Comparison of ENCODE assay signal across 28 cellular contexts in the genomic region with DNA sequence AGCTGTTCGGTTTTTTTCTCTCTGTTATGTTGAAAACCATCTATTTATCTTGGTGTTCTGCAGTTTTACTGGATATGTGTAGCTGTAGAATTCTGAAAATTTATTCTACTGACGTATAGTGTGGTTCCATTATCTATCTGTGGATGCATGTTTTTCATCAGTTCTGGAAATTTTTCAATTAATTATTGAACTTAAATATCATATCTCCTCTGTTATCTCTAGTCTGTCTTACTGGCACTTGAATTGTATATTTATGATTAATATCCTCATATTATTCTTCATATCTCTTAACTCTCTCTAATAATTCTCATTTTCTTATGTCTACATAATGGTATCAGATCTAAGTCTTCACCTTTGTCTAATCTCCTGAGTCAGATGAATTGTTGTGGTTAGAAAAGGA.
"Had no signal": no experiment of that assay in that cellular context is flagged by ENCODE, and none has a peak within 500 bp of the region (broad histone marks: within the 10 kb centered on the region; RNA-seq: fewer than 3 reads in every experiment).

No MANE protein-coding gene starts in this region.

- H3K36me3 Mint-ChIP-seq: stimulated activated effector memory CD8-positive, alpha-beta T cell treated with anti-CD3 and anti-CD28 coated beads, Interleukin-12 subunit alpha, Interleukin-12 subunit beta, amount 100 ng/mL, for 72 hours; stimulated activated memory B cell treated with anti-CD40 and anti-IgM and Interleukin-4, amounts not matched to agents 10 μg/mL and 1 μg/mL and 100 μg/mL, for 72 hours; type B pancreatic cell had no signal

- H3K27ac ChIP-seq: stomach, suprapubic skin, testis, thoracic aorta, thyroid gland, tibial artery, tibial nerve, transverse colon, upper lobe of left lung, upper lobe of right lung, uterus, vagina had no signal

- H3K9me3 Mint-ChIP-seq: stimulated activated effector memory CD8-positive, alpha-beta T cell treated with anti-CD3 and anti-CD28 coated beads, Interleukin-12 subunit alpha, Interleukin-12 subunit beta, amount 100 ng/mL, for 72 hours; stimulated activated memory B cell treated with anti-CD40 and anti-IgM and Interleukin-4, amounts not matched to agents 10 μg/mL and 1 μg/mL and 100 μg/mL, for 72 hours; stimulated activated naive CD8-positive, alpha-beta T cell treated with anti-CD3 and anti-CD28 coated beads, Interleukin-15, amount 100 ng/mL, for 72 hours; stimulated activated naive CD8-positive, alpha-beta T cell treated with anti-CD3 and anti-CD28 coated beads, Interleukin-15, Interleukin-2, amounts not matched to agents 100 ng/mL and 50 ng/mL, for 24 hours; type B pancreatic cell had no signal

- H3K9me3 ChIP-seq: stomach, suprapubic skin, testis, thoracic aorta, thyroid gland, tibial artery, tibial nerve, transverse colon, upper lobe of left lung, upper lobe of right lung, uterus, vagina had no signal

- H3K4me1 Mint-ChIP-seq: stimulated activated effector memory CD8-positive, alpha-beta T cell treated with anti-CD3 and anti-CD28 coated beads, Interleukin-12 subunit alpha, Interleukin-12 subunit beta, amount 100 ng/mL, for 72 hours; stimulated activated memory B cell treated with anti-CD40 and anti-IgM and Interleukin-4, amounts not matched to agents 10 μg/mL and 1 μg/mL and 100 μg/mL, for 72 hours; stimulated activated naive CD8-positive, alpha-beta T cell treated with anti-CD3 and anti-CD28 coated beads, Interleukin-15, amount 100 ng/mL, for 72 hours had no signal

- H3K27me3 Mint-ChIP-seq: stimulated activated naive CD8-positive, alpha-beta T cell treated with anti-CD3 and anti-CD28 coated beads, Interleukin-15, amount 100 ng/mL, for 72 hours; type B pancreatic cell had no signal

- H3K4me3 ChIP-seq: stomach, suprapubic skin, testis, thoracic aorta, thyroid gland, tibial artery, tibial nerve, transverse colon, upper lobe of left lung, upper lobe of right lung, uterus, vagina had no signal

- H3K27ac Mint-ChIP-seq: stimulated activated effector memory CD8-positive, alpha-beta T cell treated with anti-CD3 and anti-CD28 coated beads, Interleukin-12 subunit alpha, Interleukin-12 subunit beta, amount 100 ng/mL, for 72 hours; stimulated activated memory B cell treated with anti-CD40 and anti-IgM and Interleukin-4, amounts not matched to agents 10 μg/mL and 1 μg/mL and 100 μg/mL, for 72 hours; stimulated activated naive CD8-positive, alpha-beta T cell treated with anti-CD3 and anti-CD28 coated beads, Interleukin-15, amount 100 ng/mL, for 72 hours; stimulated activated naive CD8-positive, alpha-beta T cell treated with anti-CD3 and anti-CD28 coated beads, Interleukin-15, Interleukin-2, amounts not matched to agents 100 ng/mL and 50 ng/mL, for 24 hours; type B pancreatic cell had no signal

- ATAC-seq: stimulated activated effector memory CD8-positive, alpha-beta T cell treated with anti-CD3 and anti-CD28 coated beads, Interleukin-12 subunit alpha, Interleukin-12 subunit beta, amount 100 ng/mL, for 72 hours; stimulated activated memory B cell treated with anti-CD40 and anti-IgM and Interleukin-4, amounts not matched to agents 10 μg/mL and 1 μg/mL and 100 μg/mL, for 72 hours; stimulated activated naive CD8-positive, alpha-beta T cell treated with anti-CD3 and anti-CD28 coated beads, Interleukin-15, amount 100 ng/mL, for 72 hours; stimulated activated naive CD8-positive, alpha-beta T cell treated with anti-CD3 and anti-CD28 coated beads, Interleukin-15, Interleukin-2, amounts not matched to agents 100 U/mL and 50 U/mL, for 24 hours; upper lobe of right lung had no signal

- FAIRE-seq: urothelium cell line had no signal

- H3K4me1 ChIP-seq: stomach, suprapubic skin, testis, thyroid gland, tibial artery, tibial nerve, upper lobe of left lung, upper lobe of right lung, uterus, vagina had no signal

- DNase-seq: stimulated activated CD4-positive, alpha-beta T cell treated with anti-CD3 and anti-CD28 coated beads, Interleukin-2, amount 100 ng/mL, for 48 hours; stimulated activated CD4-positive, alpha-beta T cell treated with anti-CD3 and anti-CD28 coated beads, Interleukin-4, amount 100 ng/mL, for 1 hour; stimulated activated CD4-positive, alpha-beta T cell treated with anti-CD3 and anti-CD28 coated beads, Interleukin-4, amount 100 ng/mL, for 24 hours; stimulated activated CD4-positive, alpha-beta T cell treated with anti-CD3 and anti-CD28 coated beads, Interleukin-4, amount 100 ng/mL, for 4 hours; stimulated activated CD8-positive, alpha-beta memory T cell treated with anti-CD3 and anti-CD28 coated beads, Interleukin-4, amount 100 ng/mL, for 48 hours; stimulated activated naive CD4-positive, alpha-beta T cell; stimulated activated naive CD4-positive, alpha-beta T cell treated with Interleukin-2 at 50 U/mL for 16 hours; stimulated activated naive CD8-positive, alpha-beta T cell treated with anti-CD3 and anti-CD28 coated beads, Interleukin-15, amount 100 ng/mL, for 72 hours; stimulated activated naive CD8-positive, alpha-beta T cell treated with anti-CD3 and anti-CD28 coated beads, Interleukin-15, Interleukin-2, amounts not matched to agents 100 U/mL and 50 U/mL, for 24 hours; stomach; substantia nigra; testis; thyroid gland; tibial artery; transverse colon; trophoblast cell; upper lobe of left lung; upper lobe of right lung; uterus had no signal

- H3K27me3 ChIP-seq: stomach, suprapubic skin, testis, thyroid gland, tibial artery, tibial nerve, transverse colon, upper lobe of left lung, upper lobe of right lung, uterus, vagina had no signal

- H3K36me3 ChIP-seq: stomach, suprapubic skin, thoracic aorta, thyroid gland, tibial artery, tibial nerve, transverse colon, upper lobe of left lung, upper lobe of right lung, uterus, vagina had no signal

- H3K4me3 Mint-ChIP-seq: stimulated activated effector memory CD8-positive, alpha-beta T cell treated with anti-CD3 and anti-CD28 coated beads, Interleukin-12 subunit alpha, Interleukin-12 subunit beta, amount 100 ng/mL, for 72 hours; stimulated activated memory B cell treated with anti-CD40 and anti-IgM and Interleukin-4, amounts not matched to agents 10 μg/mL and 1 μg/mL and 100 μg/mL, for 72 hours; stimulated activated naive CD8-positive, alpha-beta T cell treated with anti-CD3 and anti-CD28 coated beads, Interleukin-15, amount 100 ng/mL, for 72 hours; stimulated activated naive CD8-positive, alpha-beta T cell treated with anti-CD3 and anti-CD28 coated beads, Interleukin-15, Interleukin-2, amounts not matched to agents 100 ng/mL and 50 ng/mL, for 24 hours; type B pancreatic cell had no signal
